Comparison of ENCODE assay signal across 10 cellular contexts in genomic region chr4:60463846-60464502, GRCh38.
DNase-seq lines count a peak whose midpoint lies in the region; ATAC-seq and TF ChIP-seq lines count a peak whose summit lies in the region.
"Had no signal": no experiment of that assay in that cellular context is flagged by ENCODE, and none has a peak within 500 bp of the region (broad histone marks: within the 10 kb centered on the region; RNA-seq: fewer than 3 reads in every experiment).

No MANE protein-coding gene starts in this region.

- H3K4me3 ChIP-seq in NB4 (ENCODE audit: low read depth, low read length) (no peak overlapping the region), fibroblast of lung (replicated peaks in 1 of 4; ENCODE audit: control extremely low read depth in 1 of 4, insufficient read depth in 1 of 4, low read depth in 3 of 4, low read length in 4 of 4) (no peak overlapping the region)
- H3K4me3 ChIP-seq in CD4-positive, alpha-beta memory T cell (ENCODE audit: low read length in 2 of 2), result no peak overlapping the region
- H3K4me3 ChIP-seq: cardiac muscle cell had no signal

- no peak overlapping the region for H3K27ac Mint-ChIP-seq in CD4-positive, alpha-beta memory T cell
- H3K27ac Mint-ChIP-seq in naive thymus-derived CD8-positive, alpha-beta T cell, result no peak overlapping the region
- H3K27ac Mint-ChIP-seq: T-helper 2 cell treated with Interferon-gamma antibody and Interleukin-4, amounts not matched to agents 5 μg/mL and 100 μg/mL, for 36 hours had no signal

- no peak overlapping the region for H3K9ac ChIP-seq in fibroblast of lung (ENCODE audit: insufficient read depth, low read length)

- H3K27me3 Mint-ChIP-seq in CD4-positive, alpha-beta memory T cell, result no peaks in the 10 kb centered on the region
- H3K27me3 Mint-ChIP-seq in naive thymus-derived CD8-positive, alpha-beta T cell, result no peaks in the 10 kb centered on the region

- intact Hi-C loops in CD4-positive, alpha-beta memory T cell (cut with micrococcal nuclease), result no loop called here

- no peaks in the 10 kb centered on the region for H3K9me3 ChIP-seq in fibroblast of lung (ENCODE audit: control insufficient read depth, insufficient read depth, low read depth, low read length)
- no peaks in the 10 kb centered on the region for H3K9me3 ChIP-seq in CD4-positive, alpha-beta memory T cell (ENCODE audit: control insufficient read depth in 1 of 2, low read length in 2 of 2)

- no peak overlapping the region for H3K4me2 ChIP-seq in fibroblast of lung (ENCODE audit: extremely low read depth, insufficient read depth, low read length)

- peak; percentile 67 for ATAC-seq in GM21367 (IDR thresholded peaks at IDR 0.05; ENCODE audit: unreplicated experiment)
- ATAC-seq in naive thymus-derived CD8-positive, alpha-beta T cell, result no peak

- no peaks in the 10 kb centered on the region for H3K79me2 ChIP-seq in fibroblast of lung (ENCODE audit: control insufficient read depth, insufficient read depth, low read length)

- no peaks in the 10 kb centered on the region for H3K27me3 ChIP-seq in fibroblast of lung (ENCODE audit: control insufficient read depth, insufficient read depth, low read length)
- no peaks in the 10 kb centered on the region for H3K27me3 ChIP-seq in CD4-positive, alpha-beta memory T cell (ENCODE audit: insufficient read depth, low read length)
- H3K27me3 ChIP-seq: cardiac muscle cell had no signal

- H3K36me3 Mint-ChIP-seq in CD4-positive, alpha-beta memory T cell, result no peaks in the 10 kb centered on the region
- H3K36me3 Mint-ChIP-seq in naive thymus-derived CD8-positive, alpha-beta T cell, result peaks cover 0 to 11% (median 0%) of the 10 kb centered on the region in 3 donors

- POLR2A ChIA-PET in CD4-positive, alpha-beta memory T cell (lab: Charles Lee; ENCODE audit: partially characterized antibody), result no interaction called here
- POLR2A ChIA-PET in naive thymus-derived CD8-positive, alpha-beta T cell (lab: Charles Lee), result no interaction called here

- H3K4me1 ChIP-seq in fibroblast of lung (ENCODE audit: control insufficient read depth, extremely low read depth, insufficient read depth, low read length), result no peaks in the 10 kb centered on the region
- no peaks in the 10 kb centered on the region for H3K4me1 ChIP-seq in CD4-positive, alpha-beta memory T cell (ENCODE audit: insufficient read depth, low read length)

- no peak overlapping the region for H3K27ac ChIP-seq in fibroblast of lung (ENCODE audit: insufficient read depth, low read length)
- no peak overlapping the region for H3K27ac ChIP-seq in CD4-positive, alpha-beta memory T cell (ENCODE audit: low read depth, low read length)
- H3K27ac ChIP-seq: cardiac muscle cell had no signal

- H3K4me3 Mint-ChIP-seq in CD4-positive, alpha-beta memory T cell, result no peak overlapping the region
- no peak overlapping the region for H3K4me3 Mint-ChIP-seq in naive thymus-derived CD8-positive, alpha-beta T cell
- H3K4me3 Mint-ChIP-seq: T-helper 2 cell treated with Interferon-gamma antibody and Interleukin-4, amounts not matched to agents 5 μg/mL and 100 μg/mL, for 36 hours had no signal

- DNase-seq in D341Med (ENCODE audit: low spot score), result peak; percentile 42
- DNase-seq in NB4 (ENCODE audit: low read depth), result peak; percentile 41
- DNase-seq in fibroblast of lung (ENCODE audit: low read depth in 2 of 2), result peak; percentile 1 to 36
- DNase-seq in CD4-positive, alpha-beta memory T cell, result no peak
- DNase-seq in naive thymus-derived CD8-positive, alpha-beta T cell, result no peak
- no peak for DNase-seq in NCI-H2227 (lab: John Stamatoyannopoulos, UW; ENCODE audit: unreplicated experiment)
- no peak for DNase-seq in RPMI8226

- TF ChIP-seq POLR2A in NB4 (IDR thresholded peaks at IDR 0.05; ENCODE audit: extremely low read depth, insufficient read length), result no peak

- H4K20me1 ChIP-seq in fibroblast of lung (ENCODE audit: control insufficient read depth, extremely low read depth, insufficient read depth, low read length), result no peaks in the 10 kb centered on the region

- peak; percentile 66 for TF ChIP-seq CTCF in NB4 (IDR thresholded peaks at IDR 0.05; ENCODE audit: low read depth, low read length)
- peak; percentile 20 to 65 for TF ChIP-seq CTCF in fibroblast of lung (conservative IDR thresholded peaks at IDR 0.05 in 1 of 2, IDR thresholded peaks at IDR 0.05 in 1 of 2; ENCODE audit: low read depth in 1 of 2, low read length in 2 of 2)

- H2AFZ ChIP-seq in fibroblast of lung (ENCODE audit: low read length), result no peak overlapping the region

- H3K9me3 Mint-ChIP-seq in CD4-positive, alpha-beta memory T cell, result peaks cover 3 to 33% (median 20%) of the 10 kb centered on the region in 8 donors
- H3K9me3 Mint-ChIP-seq in naive thymus-derived CD8-positive, alpha-beta T cell, result peaks cover 11 to 38% (median 27%) of the 10 kb centered on the region in 9 donors

- no peaks in the 10 kb centered on the region for H3K36me3 ChIP-seq in fibroblast of lung (ENCODE audit: control insufficient read depth, insufficient read depth, low read length)
- no peaks in the 10 kb centered on the region for H3K36me3 ChIP-seq in CD4-positive, alpha-beta memory T cell (ENCODE audit: insufficient read depth, low read length)
- H3K36me3 ChIP-seq: cardiac muscle cell had no signal

- H3K4me1 Mint-ChIP-seq in CD4-positive, alpha-beta memory T cell, result no peaks in the 10 kb centered on the region
- no peaks in the 10 kb centered on the region for H3K4me1 Mint-ChIP-seq in naive thymus-derived CD8-positive, alpha-beta T cell

- CTCF ChIA-PET in CD4-positive, alpha-beta memory T cell (lab: Charles Lee; ENCODE audit: partially characterized antibody), result no interaction called here

Comparison
In these comparisons a context has a peak if more than half of its experiments do, and no peak if none do; other contexts are left out.
1. DNase-seq: peak in D341Med (single experiment), NB4 (single experiment) and fibroblast of lung (2 of 2); none in CD4-positive, alpha-beta memory T cell (0 of 5), naive thymus-derived CD8-positive, alpha-beta T cell (0 of 10), NCI-H2227 (single experiment) and RPMI8226 (single experiment).